7 cellular contexts compared by ENCODE assay signal in genomic region chr1:246444611-246445010, GRCh38.
"Had no signal": no experiment of that assay in that cellular context is flagged by ENCODE, and none has a peak within 500 bp of the region (broad histone marks: within the 10 kb centered on the region; RNA-seq: fewer than 3 reads in every experiment).

No MANE protein-coding gene starts in this region.

- H3K27ac ChIP-seq: GM23248 had no signal

- H3K9ac ChIP-seq: GM23248 had no signal

- H3K4me3 ChIP-seq: GM23248 had no signal

- FAIRE-seq: HTR-8/SVneo had no signal

- DNase-seq: GM23248, GOT3, H7, HCEC 1CT, IMR-90, KBM-7 had no signal

- H2AFZ ChIP-seq: GM23248 had no signal
